ENCODE assay signal across 8 cellular contexts in the genomic region with DNA sequence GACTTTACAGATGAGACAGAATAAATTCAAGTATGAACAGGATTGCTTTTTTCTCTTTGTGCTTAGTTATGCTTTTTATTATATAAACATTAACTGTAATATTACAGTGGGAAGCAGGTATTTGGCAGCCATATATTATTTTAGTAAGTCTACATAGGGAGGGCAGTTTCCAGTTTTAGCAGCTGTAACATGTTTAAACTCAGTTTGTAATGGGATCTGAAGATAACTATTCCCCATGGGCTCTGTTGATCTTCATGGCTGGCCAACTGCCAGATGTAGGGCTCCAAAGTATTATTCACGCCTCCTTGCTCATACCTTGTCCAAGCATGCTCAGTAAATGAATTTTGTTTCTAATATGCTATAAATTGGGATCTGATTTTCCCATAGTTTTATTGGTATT.
DNase-seq lines count a peak whose midpoint lies in the region; ATAC-seq, FAIRE-seq and TF ChIP-seq lines count a peak whose summit lies in the region.

No MANE protein-coding gene starts in this region.

- H3K4me1 Mint-ChIP-seq in chondrocyte (ENCODE audit: low read depth) (peaks cover 83% of the 10 kb centered on the region), naive B cell (peaks cover 56 to 92% (median 75%) of the 10 kb centered on the region in 3 donors)

- peaks cover 34% of the 10 kb centered on the region for H3K36me3 Mint-ChIP-seq in chondrocyte (ENCODE audit: low read depth)
- H3K36me3 Mint-ChIP-seq in naive B cell: peaks cover 34 to 37% of the 10 kb centered on the region in 2 donors

- FAIRE-seq in H54 (lab: Jason Lieb, UNC): peak; percentile 6
- FAIRE-seq in RCC 7860 (lab: Jason Lieb, UNC): no peak

- ATAC-seq in naive B cell (ENCODE audit: low read depth in 2 of 2) (no peak), GM19452 (IDR thresholded peaks at IDR 0.05; ENCODE audit: unreplicated experiment) (no peak)

- no peak for TF ChIP-seq CTCF in chondrocyte (IDR thresholded peaks at IDR 0.05)

- H3K27me3 Mint-ChIP-seq in chondrocyte (ENCODE audit: low read depth) (no peaks in the 10 kb centered on the region), naive B cell (no peaks in the 10 kb centered on the region)

- H3K4me3 Mint-ChIP-seq in chondrocyte (ENCODE audit: unreplicated experiment) (peak overlapping the region; percentile 23), naive B cell (peak overlapping the region; percentile 42 to 86 (median 77))

- no peak for TF ChIP-seq POLR2A in H54 (IDR thresholded peaks at IDR 0.05; ENCODE audit: low read depth, low read length)

- H3K9me3 Mint-ChIP-seq in chondrocyte (ENCODE audit: low read depth): no peaks in the 10 kb centered on the region
- peaks cover 0 to 4% (median 0%) of the 10 kb centered on the region in 7 donors for H3K9me3 Mint-ChIP-seq in naive B cell

- peak overlapping the region; percentile 98 for H3K27ac Mint-ChIP-seq in chondrocyte (ENCODE audit: unreplicated experiment)
- H3K27ac Mint-ChIP-seq in naive B cell: peak overlapping the region; percentile 78 to 97 (median 96)

- no peak for DNase-seq in H54 (ENCODE audit: insufficient read length, low spot score)
- peak; percentile 50 for DNase-seq in NCI-H446 treated with DMSO at 0.1 percent for 48 hours (lab: John Stamatoyannopoulos, UW)
- DNase-seq in chondrocyte (ENCODE audit: low spot score): no peak
- no peak for DNase-seq in naive B cell
- DNase-seq in SW 1271 (lab: John Stamatoyannopoulos, UW): no peak
- no peak for DNase-seq in RCC 7860 (ENCODE audit: low spot score)
- no peak for DNase-seq in middle frontal gyrus (ENCODE audit: extremely low spot score, low spot score)
